17 cellular contexts compared by ENCODE assay signal in the genomic region with DNA sequence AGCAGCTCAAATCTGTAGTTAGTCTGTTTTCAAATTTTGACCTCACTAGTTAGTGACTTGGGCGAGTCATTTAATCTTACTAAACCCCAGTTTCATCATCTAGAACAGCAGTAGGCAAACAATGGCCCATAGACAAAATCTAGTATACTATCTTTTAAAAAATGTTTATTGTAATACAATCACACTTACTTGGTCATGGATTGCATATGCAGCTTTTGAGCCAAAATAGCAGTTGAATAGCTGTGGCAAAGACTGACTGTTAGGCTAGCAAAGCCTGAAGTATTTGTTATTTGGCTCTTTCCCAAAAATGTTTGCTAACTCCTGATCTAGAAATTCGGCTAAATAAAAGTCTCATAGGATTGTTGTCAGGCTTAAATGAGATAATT.
DNase-seq lines count a peak whose midpoint lies in the region; ATAC-seq and TF ChIP-seq lines count a peak whose summit lies in the region.
"Had no signal": no experiment of that assay in that cellular context is flagged by ENCODE, and none has a peak within 500 bp of the region (broad histone marks: within the 10 kb centered on the region; RNA-seq: fewer than 3 reads in every experiment).

No MANE protein-coding gene starts in this region.

- no peaks in the 10 kb centered on the region for H3K4me1 ChIP-seq in heart right ventricle
- H3K4me1 ChIP-seq: lower lobe of right lung, Peyer's patch had no signal

- DNase-seq in GM03348 (ENCODE audit: low spot score) (peak; percentile 37), RKO (ENCODE audit: low spot score) (peak; percentile 6), fibroblast of gingiva (ENCODE audit: low read depth) (peak; percentile 88), skeletal muscle cell (ENCODE audit: low read depth) (peak; percentile 67), NCI-H2227 (lab: John Stamatoyannopoulos, UW; ENCODE audit: unreplicated experiment) (no peak), heart right ventricle (no peak), T-helper 17 cell (no peak), coronary artery (ENCODE audit: low spot score) (no peak)
- DNase-seq: activated CD4-positive, alpha-beta memory T cell treated with anti-CD3 and anti-CD28 coated beads for 36 hours; CD8-positive, alpha-beta memory T cell; lower lobe of right lung; NCI-H1417 treated with DMSO at 0.1 percent for 48 hours; NCI-H510A; Peyer's patch; T-helper 9 cell had no signal

- ATAC-seq in heart right ventricle (no peak), T-helper 17 cell (no peak)
- ATAC-seq: lower lobe of right lung had no signal

- H3K4me3 Mint-ChIP-seq in T-helper 17 cell = no peak overlapping the region
- H3K4me3 Mint-ChIP-seq: activated CD4-positive, alpha-beta memory T cell treated with anti-CD3 and anti-CD28 coated beads for 36 hours; CD8-positive, alpha-beta memory T cell had no signal

- H3K27ac Mint-ChIP-seq in T-helper 17 cell = no peak overlapping the region
- H3K27ac Mint-ChIP-seq: activated CD4-positive, alpha-beta memory T cell treated with anti-CD3 and anti-CD28 coated beads for 36 hours; activated T-helper 2 cell treated with anti-CD3 and anti-CD28 coated beads, Interferon-gamma antibody, Interleukin-2, Interleukin-4, amounts not matched to agents 10 μg/mL and 5 μg/mL and 100 μg/mL, durations not matched to agents 14 hours and 24 hours and 36 hours; CD8-positive, alpha-beta memory T cell had no signal

- no peaks in the 10 kb centered on the region for H3K36me3 Mint-ChIP-seq in T-helper 17 cell (ENCODE audit: low read depth)
- H3K36me3 Mint-ChIP-seq: activated CD4-positive, alpha-beta memory T cell treated with anti-CD3 and anti-CD28 coated beads for 36 hours; CD8-positive, alpha-beta memory T cell had no signal

- H3K27me3 Mint-ChIP-seq in T-helper 17 cell = no peaks in the 10 kb centered on the region
- H3K27me3 Mint-ChIP-seq: activated CD4-positive, alpha-beta memory T cell treated with anti-CD3 and anti-CD28 coated beads for 36 hours; CD8-positive, alpha-beta memory T cell had no signal

- H3K36me3 ChIP-seq in heart right ventricle = no peaks in the 10 kb centered on the region
- H3K36me3 ChIP-seq: lower lobe of right lung, Peyer's patch had no signal

- no peaks in the 10 kb centered on the region for H3K4me1 Mint-ChIP-seq in T-helper 17 cell
- H3K4me1 Mint-ChIP-seq: CD8-positive, alpha-beta memory T cell had no signal

- TF ChIP-seq CTCF in heart right ventricle (IDR thresholded peaks at IDR 0.05) (no peak), coronary artery (IDR thresholded peaks at IDR 0.05) (no peak)

- H3K4me3 ChIP-seq in skeletal muscle cell (ENCODE audit: low read depth, low read length) = no peak overlapping the region
- no peak overlapping the region for H3K4me3 ChIP-seq in heart right ventricle
- H3K4me3 ChIP-seq in coronary artery = no peak overlapping the region
- H3K4me3 ChIP-seq: lower lobe of right lung, Peyer's patch, skin epidermis had no signal

- H3K27ac ChIP-seq in heart right ventricle (no peak overlapping the region), coronary artery (no peak overlapping the region)
- H3K27ac ChIP-seq: lower lobe of right lung, Peyer's patch, skin epidermis had no signal

- intact Hi-C loops in heart right ventricle (cut with DNase I) = no loop called here

- H3K27me3 ChIP-seq in heart right ventricle = no peaks in the 10 kb centered on the region
- H3K27me3 ChIP-seq: Peyer's patch had no signal

- no peaks in the 10 kb centered on the region for H3K9me3 ChIP-seq in heart right ventricle
- H3K9me3 ChIP-seq in T-helper 17 cell (ENCODE audit: control insufficient read depth, low read length, poor library complexity, severe bottlenecking) = no peaks in the 10 kb centered on the region
- H3K9me3 ChIP-seq: lower lobe of right lung, Peyer's patch had no signal

- 57 to 64% methylated on average over 2 of the region's 2 CpGs for WGBS in heart right ventricle, 2 donors

Comparison
In these comparisons a context has a peak if more than half of its experiments do, and no peak if none do; other contexts are left out.
1. DNase-seq: peak in GM03348 (single experiment), RKO (single experiment), fibroblast of gingiva (single experiment) and skeletal muscle cell (single experiment); none in NCI-H2227 (single experiment), heart right ventricle (0 of 2), T-helper 17 cell (0 of 3) and coronary artery (single experiment).